In genomic region chr6:56270812-56271441, GRCh38 we compare ENCODE assay signal across 10 cellular contexts. TPM values are rescaled to one million over a fixed set of nuclear protein-coding genes. Genes with fewer than 3 reads are reported as not detected.
"Had no signal": no experiment of that assay in that cellular context is flagged by ENCODE, and none has a peak within 500 bp of the region (broad histone marks: within the 10 kb centered on the region; RNA-seq: fewer than 3 reads in every experiment).

No MANE protein-coding gene starts in this region.

- DNase-seq: GM23248, GOT3, H7, H9, HCEC 1CT, HFFc6 had no signal

- H3K4me1 ChIP-seq: HAP-1 had no signal

- FAIRE-seq: H1 had no signal

- H3K27ac ChIP-seq: GM23248 had no signal

- H3K9me3 ChIP-seq: HAP-1 had no signal

- H3K4me3 ChIP-seq: GM23248, GM23338, HAP-1 had no signal

- ATAC-seq: GM23338, HCT116 had no signal

- H3K4me2 ChIP-seq: GM23338 had no signal

- H2AFZ ChIP-seq: GM23248, GM23338 had no signal

- H3K36me3 ChIP-seq: HAP-1 had no signal

- H3K9ac ChIP-seq: GM23248 had no signal

RNA-seq across cellular contexts. Expression of gene COL21A1, which starts 23.5 kb away (rescaled TPM):
- total RNA-seq: HFFc6 had no signal
- polyA plus RNA-seq: GM23248 had no signal
